In the genomic region with DNA sequence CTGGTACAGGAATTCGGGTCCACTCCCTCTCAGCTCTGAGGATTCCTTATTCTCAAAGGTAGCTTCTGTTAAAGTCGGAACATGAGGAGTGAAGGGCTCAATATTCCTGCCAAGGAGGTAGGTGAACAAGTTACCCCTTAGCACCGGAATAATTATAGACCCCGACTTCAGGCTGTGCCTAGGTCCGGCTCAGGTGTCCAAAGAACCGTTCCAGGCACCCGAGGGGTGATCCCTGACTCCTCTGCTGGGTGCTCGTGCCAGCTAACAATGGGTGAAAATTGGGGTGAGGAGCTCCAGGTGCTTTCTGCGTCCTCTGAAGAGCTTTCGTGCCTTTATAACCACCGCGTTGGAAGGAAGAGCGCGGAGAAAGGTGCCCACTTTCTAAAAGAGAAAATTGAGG, we compare ENCODE assay signal across 8 cellular contexts. TPM values are rescaled to one million over a fixed set of nuclear protein-coding genes. Genes with fewer than 3 reads are reported as not detected.
A peak's percentile ranks its signal among the peaks of the same experiment; 100 is the strongest.
DNase-seq lines count a peak whose midpoint lies in the region; ATAC-seq and TF ChIP-seq lines count a peak whose summit lies in the region.

No MANE protein-coding gene starts in this region.

- no peak for ATAC-seq in activated CD8-positive, alpha-beta memory T cell treated with anti-CD3 and anti-CD28 coated beads, Interleukin-2, amount 10 ng/mL, durations not matched to agents 7 days and 5 days
- ATAC-seq in left lung: no peak
- no peak for ATAC-seq in GM21515 (IDR thresholded peaks at IDR 0.05; ENCODE audit: unreplicated experiment)
- ATAC-seq in GM19467 (IDR thresholded peaks at IDR 0.05; ENCODE audit: unreplicated experiment): no peak

- no peaks in the 10 kb centered on the region for H3K9me3 Mint-ChIP-seq in activated CD8-positive, alpha-beta memory T cell treated with anti-CD3 and anti-CD28 coated beads, Interleukin-2, amount 10 ng/mL, durations not matched to agents 7 days and 5 days (ENCODE audit: low read depth)

- peak overlapping the region; percentile 96 for H3K9ac ChIP-seq in adipocyte (ENCODE audit: low read length)

- H3K9me3 ChIP-seq in adipocyte (ENCODE audit: control insufficient read depth, low read length): no peaks in the 10 kb centered on the region
- no peaks in the 10 kb centered on the region for H3K9me3 ChIP-seq in left lung
- no peaks in the 10 kb centered on the region for H3K9me3 ChIP-seq in thyroid gland

- peaks cover 40% of the 10 kb centered on the region for H3K4me1 Mint-ChIP-seq in activated CD8-positive, alpha-beta memory T cell treated with anti-CD3 and anti-CD28 coated beads, Interleukin-2, amount 10 ng/mL, durations not matched to agents 7 days and 5 days

- TF ChIP-seq CTCF in left lung (IDR thresholded peaks at IDR 0.05): no peak
- no peak for TF ChIP-seq CTCF in thyroid gland (IDR thresholded peaks at IDR 0.05)

- no peaks in the 10 kb centered on the region for H3K27me3 ChIP-seq in adipocyte (replicated peaks; ENCODE audit: control insufficient read depth, insufficient read depth, low read length)
- H3K27me3 ChIP-seq in left lung: no peaks in the 10 kb centered on the region
- no peaks in the 10 kb centered on the region for H3K27me3 ChIP-seq in thyroid gland

- H3K27ac ChIP-seq in left lung (peak overlapping the region; percentile 99), thyroid gland (peak overlapping the region in 2 of 3 donors; percentile 94 to 97)

- H3K4me1 ChIP-seq in adipocyte (ENCODE audit: control insufficient read depth, insufficient read depth, low read length) (peaks cover 25% of the 10 kb centered on the region), left lung (peaks cover 8 to 54% of the 10 kb centered on the region in 2 donors), thyroid gland (peaks cover 12 to 20% of the 10 kb centered on the region in 2 donors)

- H3K27me3 Mint-ChIP-seq in activated CD8-positive, alpha-beta memory T cell treated with anti-CD3 and anti-CD28 coated beads, Interleukin-2, amount 10 ng/mL, durations not matched to agents 7 days and 5 days: no peaks in the 10 kb centered on the region

- H3K36me3 Mint-ChIP-seq in activated CD8-positive, alpha-beta memory T cell treated with anti-CD3 and anti-CD28 coated beads, Interleukin-2, amount 10 ng/mL, durations not matched to agents 7 days and 5 days: peaks cover 19% of the 10 kb centered on the region

- intact Hi-C loops in left lung (cut with DNase I): no loop called here
- intact Hi-C loops in thyroid gland (cut with DNase I): no loop called here

- TF ChIP-seq POLR2A in thyroid gland (IDR thresholded peaks at IDR 0.05): no peak

- 2% methylated on average over 14 of the region's 14 CpGs for WGBS in thyroid gland, 2 donors

- H3K4me3 Mint-ChIP-seq in activated CD8-positive, alpha-beta memory T cell treated with anti-CD3 and anti-CD28 coated beads, Interleukin-2, amount 10 ng/mL, durations not matched to agents 7 days and 5 days: peak overlapping the region; percentile 99

- CTCF ChIA-PET in activated CD8-positive, alpha-beta memory T cell treated with anti-CD3 and anti-CD28 coated beads, Interleukin-2, amount 10 ng/mL, durations not matched to agents 7 days and 5 days (lab: Charles Lee): interaction anchor here (0.7 to 16.7 kb wide), 10 partner anchors 11 to 85 kb away, joined by 3 to 180 read pairs (median 6); partner anchors contain the start of genes CPSF7, DDB1, SDHAF2 and TKFC

- no peak for DNase-seq in activated CD8-positive, alpha-beta memory T cell treated with anti-CD3 and anti-CD28 coated beads, Interleukin-2, amount 10 ng/mL, durations not matched to agents 7 days and 5 days
- no peak for DNase-seq in activated CD8-positive, alpha-beta memory T cell treated with anti-CD3 and anti-CD28 coated beads, Interleukin-2, amount 50 U/mL, for 4 hours
- DNase-seq in adipocyte (ENCODE audit: low read depth) (no peak), left lung (no peak), thyroid gland (no peak)
- no peak for DNase-seq in activated effector memory CD4-positive, alpha-beta T cell treated with Interleukin-2 at 50 U/mL for 16 hours

- peak overlapping the region; percentile 98 for H3K27ac Mint-ChIP-seq in activated CD8-positive, alpha-beta memory T cell treated with anti-CD3 and anti-CD28 coated beads, Interleukin-2, amount 10 ng/mL, durations not matched to agents 7 days and 5 days

- peaks cover 27% of the 10 kb centered on the region for H3K36me3 ChIP-seq in adipocyte (ENCODE audit: control insufficient read depth, insufficient read depth, low read length, severe bottlenecking)
- H3K36me3 ChIP-seq in left lung: peaks cover 0 to 23% of the 10 kb centered on the region in 2 donors
- H3K36me3 ChIP-seq in thyroid gland: peaks cover 12 to 17% of the 10 kb centered on the region in 2 donors

- H3K4me3 ChIP-seq in adipocyte (ENCODE audit: low read length) (peak overlapping the region; percentile 95), left lung (peak overlapping the region; percentile 79 to 80), thyroid gland (replicated peaks in 1 of 3) (peak overlapping the region; percentile 9 to 69 (median 61))

RNA-seq across cellular contexts. Expression of gene CYB561A3, which starts 0.4 kb away (rescaled TPM):
- 10 to 100 TPM; 43.9 to 51.2 TPM for total RNA-seq in activated CD8-positive, alpha-beta memory T cell treated with anti-CD3 and anti-CD28 coated beads, Interleukin-2, amount 10 ng/mL, durations not matched to agents 7 days and 5 days
- total RNA-seq in left lung: 10 to 100 TPM; 49.1 to 56.9 TPM
- total RNA-seq in thyroid gland: 10 to 100 TPM; 39.3 to 62.8 (median 49.7) TPM

RNA-seq across cellular contexts. Expression of gene TMEM138, which starts 0.9 kb away (rescaled TPM):
- total RNA-seq in activated CD8-positive, alpha-beta memory T cell treated with anti-CD3 and anti-CD28 coated beads, Interleukin-2, amount 10 ng/mL, durations not matched to agents 7 days and 5 days: 10 to 100 TPM; 48.3 to 60.6 TPM
- total RNA-seq in left lung (10 to 100 TPM; 37.5 to 50.5 TPM), thyroid gland (10 to 100 TPM; 25.3 to 37.1 (median 31.5) TPM)

RNA-seq across cellular contexts. Expression of gene TKFC, which starts 28.2 kb away (rescaled TPM):
- total RNA-seq in activated CD8-positive, alpha-beta memory T cell treated with anti-CD3 and anti-CD28 coated beads, Interleukin-2, amount 10 ng/mL, durations not matched to agents 7 days and 5 days: 10 to 100 TPM; 36.9 to 42.3 TPM
- total RNA-seq in left lung (10 to 100 TPM; 48.1 to 48.5 TPM), thyroid gland (10 to 100 TPM; 27.0 to 62.8 (median 43.6) TPM)

RNA-seq across cellular contexts. Expression of gene DDB1, which starts 28.3 kb away (rescaled TPM):
- 100 to 1,000 TPM; 189 to 258 TPM for total RNA-seq in activated CD8-positive, alpha-beta memory T cell treated with anti-CD3 and anti-CD28 coated beads, Interleukin-2, amount 10 ng/mL, durations not matched to agents 7 days and 5 days
- total RNA-seq in left lung (100 to 1,000 TPM; 140 to 163 TPM), thyroid gland (100 to 1,000 TPM; 132 to 211 (median 182) TPM)

RNA-seq across cellular contexts. Expression of gene TMEM216, which starts 31.1 kb away (rescaled TPM):
- total RNA-seq in activated CD8-positive, alpha-beta memory T cell treated with anti-CD3 and anti-CD28 coated beads, Interleukin-2, amount 10 ng/mL, durations not matched to agents 7 days and 5 days: 10 to 100 TPM in 1 of 2 experiments, 1 to 10 TPM in 1; 7.8 to 15.3 TPM
- total RNA-seq in left lung: 10 to 100 TPM; 10.3 to 10.4 TPM
- 10 to 100 TPM; 13.3 to 26.6 (median 21.0) TPM for total RNA-seq in thyroid gland
